ENCODE assay signal across 8 cellular contexts in the genomic region with DNA sequence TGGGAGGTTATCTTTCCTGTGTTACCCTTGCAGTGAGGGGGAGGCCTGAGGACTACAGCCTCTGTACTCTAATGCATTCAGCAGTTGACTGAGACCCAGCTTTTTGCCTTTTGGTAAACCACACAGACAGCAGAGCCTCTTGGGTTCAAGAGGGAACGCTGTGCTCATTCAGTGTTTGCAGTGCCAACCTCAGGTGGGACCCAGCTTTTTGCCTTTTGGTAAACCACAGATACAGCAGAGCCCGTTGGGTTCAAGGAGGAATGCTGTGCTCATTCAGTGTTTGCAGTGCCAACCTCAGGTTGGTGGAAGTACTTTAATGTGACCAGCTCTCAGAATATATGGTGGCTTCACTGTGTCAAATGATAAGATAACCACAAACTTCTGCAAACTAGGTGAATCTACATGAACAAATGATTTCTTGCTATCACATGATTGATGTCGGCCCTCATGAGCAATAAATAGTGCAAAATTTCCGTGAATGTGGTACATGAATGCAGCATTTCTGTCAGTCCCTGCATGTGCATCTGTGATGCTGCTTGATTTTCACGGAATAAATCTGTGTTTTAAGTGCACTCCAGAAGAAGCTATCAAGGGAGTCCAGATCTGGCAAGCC. TPM values are rescaled to one million over a fixed set of nuclear protein-coding genes. Genes with fewer than 3 reads are reported as not detected.
DNase-seq lines count a peak whose midpoint lies in the region; ATAC-seq and TF ChIP-seq lines count a peak whose summit lies in the region.

No MANE protein-coding gene starts in this region.

- H3K9me2 ChIP-seq in OCI-LY7 (ENCODE audit: insufficient read depth, low read length): no peaks in the 10 kb centered on the region

- H3K27ac ChIP-seq in C4-2B (peak overlapping the region; percentile 77), OCI-LY7 (ENCODE audit: low read depth, low read length, poor library complexity, severe bottlenecking) (peak overlapping the region; percentile 94), liver (ENCODE audit: low read depth in 1 of 2, low read length in 2 of 2) (peak overlapping the region; percentile 94 to 95), left lung (peak overlapping the region in 1 of 2 donors; percentile 89)

- CTCF ChIA-PET in OCI-LY7 (lab: Charles Lee; ENCODE audit: unreplicated experiment): interaction anchor here (1.0 to 2.4 kb wide), 5 partner anchors 17 to 179 kb away, joined by 3 to 9 read pairs (median 3); no protein-coding TSS in a partner anchor

- 25% methylated on average over 5 of the region's 5 CpGs for WGBS in liver

- H3K79me2 ChIP-seq in OCI-LY7 (ENCODE audit: insufficient read depth, low read depth, low read length): peaks cover 57% of the 10 kb centered on the region

- H3K9ac ChIP-seq in liver (ENCODE audit: low read depth in 1 of 2, low read length in 2 of 2): peak overlapping the region in 1 of 2 donors; percentile 59

- peak overlapping the region; percentile 84 for H3K4me2 ChIP-seq in OCI-LY7 (ENCODE audit: low read length)

- TF ChIP-seq CTCF in C4-2B (conservative IDR thresholded peaks at IDR 0.05): no peak
- peak; percentile 54 for TF ChIP-seq CTCF in OCI-LY7 (conservative IDR thresholded peaks at IDR 0.05; ENCODE audit: low read length)
- no peak for TF ChIP-seq CTCF in liver (IDR thresholded peaks at IDR 0.05; ENCODE audit: low read depth, low read length, missing input control)
- no peak for TF ChIP-seq CTCF in left lung (IDR thresholded peaks at IDR 0.05)

- peak; percentile 9 for ATAC-seq in GM21528 (IDR thresholded peaks at IDR 0.05; ENCODE audit: low FRiP score, unreplicated experiment)
- no peak for ATAC-seq in left lung
- ATAC-seq in HG02981 (IDR thresholded peaks at IDR 0.05; ENCODE audit: unreplicated experiment): no peak

- TF ChIP-seq RAD21 in liver (IDR thresholded peaks at IDR 0.05): peak in 1 of 2 donors; percentile 2

- POLR2A ChIA-PET in OCI-LY7 (lab: Charles Lee): interaction anchor here (0.6 to 2.4 kb wide), 11 partner anchors 11 to 667 kb away, joined by 3 to 16 read pairs (median 4); no protein-coding TSS in a partner anchor

- no peaks in the 10 kb centered on the region for H3K27me3 ChIP-seq in liver (ENCODE audit: control insufficient read depth in 4 of 4, insufficient read depth in 4 of 4, low read length in 3 of 4)
- peaks cover 0 to 22% of the 10 kb centered on the region in 2 donors for H3K27me3 ChIP-seq in left lung

- peak overlapping the region; percentile 80 for H2AFZ ChIP-seq in OCI-LY7 (ENCODE audit: low read length)

- intact Hi-C loops in OCI-LY7 (cut with micrococcal nuclease; ENCODE audit: unreplicated experiment) (loop anchor here (1.0 to 10.0 kb wide), 2 partner anchors 179 to 230 kb away; no protein-coding TSS in a partner anchor), left lung (cut with DNase I) (no loop called here)

- no peaks in the 10 kb centered on the region for H4K20me1 ChIP-seq in OCI-LY7 (ENCODE audit: insufficient read depth, low read length)

- H3K4me1 ChIP-seq in OCI-LY7 (ENCODE audit: insufficient read depth, low read length, poor library complexity, severe bottlenecking) (peaks cover 54% of the 10 kb centered on the region), liver (ENCODE audit: control insufficient read depth in 4 of 4, insufficient read depth in 4 of 4, low read length in 3 of 4) (peaks cover 3 to 45% (median 31%) of the 10 kb centered on the region in 4 donors), left lung (peaks cover 4 to 62% of the 10 kb centered on the region in 2 donors)

- peak overlapping the region; percentile 93 for H3K4me3 ChIP-seq in OCI-LY7 (ENCODE audit: low read depth, low read length, poor library complexity, severe bottlenecking)
- H3K4me3 ChIP-seq in liver (ENCODE audit: low read depth in 1 of 3, low read length in 3 of 3): peak overlapping the region; percentile 79 to 84 (median 82)
- peak overlapping the region in 1 of 2 donors; percentile 67 for H3K4me3 ChIP-seq in left lung

- peaks cover 5% of the 10 kb centered on the region for H3K9me3 ChIP-seq in OCI-LY7 (ENCODE audit: low read length)
- no peaks in the 10 kb centered on the region for H3K9me3 ChIP-seq in liver (ENCODE audit: control insufficient read depth in 4 of 4, low read length in 3 of 4)
- H3K9me3 ChIP-seq in left lung: no peaks in the 10 kb centered on the region

- peaks cover 16% of the 10 kb centered on the region for H3K36me3 ChIP-seq in OCI-LY7 (ENCODE audit: insufficient read depth, low read length)
- no peaks in the 10 kb centered on the region for H3K36me3 ChIP-seq in liver (ENCODE audit: control insufficient read depth in 4 of 4, insufficient read depth in 3 of 4, low read depth in 1 of 4, low read length in 3 of 4)
- H3K36me3 ChIP-seq in left lung: no peaks in the 10 kb centered on the region

- DNase-seq in OCI-LY7 (ENCODE audit: low spot score): peak; percentile 60
- DNase-seq in left lung: no peak
- no peak for DNase-seq in HuH-7.5 (ENCODE audit: low spot score)
- no peak for DNase-seq in 8988T

- no TSS peak for BruUV-seq in OCI-LY7 (replicated peaks; lab: Mats Ljungman, UMichigan)

TF ChIP-seq in liver, 16 proteins besides CTCF, POLR2A, EP300 and RAD21:
- no peak for TF ChIP-seq HNF4G (IDR thresholded peaks at IDR 0.05)
- TF ChIP-seq ZBTB33 (IDR thresholded peaks at IDR 0.05): no peak
- TF ChIP-seq TAF1 (conservative IDR thresholded peaks at IDR 0.05): no peak
- no peak for TF ChIP-seq GABPA (IDR thresholded peaks at IDR 0.05 in 1 of 2, conservative IDR thresholded peaks at IDR 0.05 in 1 of 2)
- TF ChIP-seq NR2F2 (IDR thresholded peaks at IDR 0.05): no peak
- no peak for TF ChIP-seq JUND (IDR thresholded peaks at IDR 0.05)
- TF ChIP-seq, protein P1, sequence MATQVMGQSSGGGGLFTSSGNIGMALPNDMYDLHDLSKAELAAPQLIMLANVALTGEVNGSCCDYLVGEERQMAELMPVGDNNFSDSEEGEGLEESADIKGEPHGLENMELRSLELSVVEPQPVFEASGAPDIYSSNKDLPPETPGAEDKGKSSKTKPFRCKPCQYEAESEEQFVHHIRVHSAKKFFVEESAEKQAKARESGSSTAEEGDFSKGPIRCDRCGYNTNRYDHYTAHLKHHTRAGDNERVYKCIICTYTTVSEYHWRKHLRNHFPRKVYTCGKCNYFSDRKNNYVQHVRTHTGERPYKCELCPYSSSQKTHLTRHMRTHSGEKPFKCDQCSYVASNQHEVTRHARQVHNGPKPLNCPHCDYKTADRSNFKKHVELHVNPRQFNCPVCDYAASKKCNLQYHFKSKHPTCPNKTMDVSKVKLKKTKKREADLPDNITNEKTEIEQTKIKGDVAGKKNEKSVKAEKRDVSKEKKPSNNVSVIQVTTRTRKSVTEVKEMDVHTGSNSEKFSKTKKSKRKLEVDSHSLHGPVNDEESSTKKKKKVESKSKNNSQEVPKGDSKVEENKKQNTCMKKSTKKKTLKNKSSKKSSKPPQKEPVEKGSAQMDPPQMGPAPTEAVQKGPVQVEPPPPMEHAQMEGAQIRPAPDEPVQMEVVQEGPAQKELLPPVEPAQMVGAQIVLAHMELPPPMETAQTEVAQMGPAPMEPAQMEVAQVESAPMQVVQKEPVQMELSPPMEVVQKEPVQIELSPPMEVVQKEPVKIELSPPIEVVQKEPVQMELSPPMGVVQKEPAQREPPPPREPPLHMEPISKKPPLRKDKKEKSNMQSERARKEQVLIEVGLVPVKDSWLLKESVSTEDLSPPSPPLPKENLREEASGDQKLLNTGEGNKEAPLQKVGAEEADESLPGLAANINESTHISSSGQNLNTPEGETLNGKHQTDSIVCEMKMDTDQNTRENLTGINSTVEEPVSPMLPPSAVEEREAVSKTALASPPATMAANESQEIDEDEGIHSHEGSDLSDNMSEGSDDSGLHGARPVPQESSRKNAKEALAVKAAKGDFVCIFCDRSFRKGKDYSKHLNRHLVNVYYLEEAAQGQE (IDR thresholded peaks at IDR 0.05): no peak
- no peak for TF ChIP-seq HNF4A (conservative IDR thresholded peaks at IDR 0.05)
- TF ChIP-seq SP1 (IDR thresholded peaks at IDR 0.05): no peak
- TF ChIP-seq RXRA (IDR thresholded peaks at IDR 0.05): no peak
- TF ChIP-seq YY1 (IDR thresholded peaks at IDR 0.05): no peak
- TF ChIP-seq EGR1 (IDR thresholded peaks at IDR 0.05; ENCODE audit: low read depth in 2 of 2): no peak
- TF ChIP-seq MAX (IDR thresholded peaks at IDR 0.05): no peak
- TF ChIP-seq FOXA2 (IDR thresholded peaks at IDR 0.05): no peak
- TF ChIP-seq ATF3 (IDR thresholded peaks at IDR 0.05): no peak

RNA-seq across cellular contexts. Expression of gene IQGAP2, which starts 1.7 kb away (rescaled TPM):
- total RNA-seq in OCI-LY7 (2014; rRNA removed; shearing (Covaris generic)): 30.0 and 49.9 TPM in 2 replicates
- total RNA-seq in OCI-LY7 (2022) (48.7 and 50.2 TPM in 2 replicates), liver (100 to 1,000 TPM in 1 of 2 donors, 10 to 100 TPM in 1; 92.8 to 205 TPM), left lung (10 to 100 TPM; 25.5 to 29.1 TPM)
- 100 to 1,000 TPM in 1 of 2 donors, 10 to 100 TPM in 1; 41.5 to 112 TPM for polyA plus RNA-seq in liver
